8 cellular contexts compared by ENCODE assay signal in the genomic region with DNA sequence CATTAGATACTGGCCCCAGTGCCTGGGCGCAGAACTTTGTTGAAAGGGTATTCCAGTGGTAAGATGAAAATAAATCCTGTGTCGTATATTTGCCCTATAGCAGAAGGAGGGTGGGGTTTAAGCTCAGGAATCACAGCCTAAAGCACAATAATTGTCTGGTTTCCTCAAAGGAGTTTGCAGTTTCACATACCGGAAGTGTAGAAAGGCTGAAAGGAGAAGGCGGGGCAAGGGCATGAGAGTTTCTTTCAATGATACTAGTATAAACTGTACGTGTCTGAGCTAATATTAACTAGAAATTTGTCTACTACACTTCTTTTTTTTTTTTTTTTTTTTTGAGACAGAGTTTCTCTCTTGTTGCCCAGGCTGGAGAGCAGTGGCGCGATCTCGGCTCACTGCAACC. TPM values are rescaled to one million over a fixed set of nuclear protein-coding genes. Genes with fewer than 3 reads are reported as not detected.
DNase-seq lines count a peak whose midpoint lies in the region; ATAC-seq, FAIRE-seq and TF ChIP-seq lines count a peak whose summit lies in the region.
"Not testable (repeated sequence)": the region's sequence is repeated elsewhere in the genome, so short reads cannot be mapped to it uniquely, and the experiment has no call there.

No MANE protein-coding gene starts in this region.

- POLR2A ChIA-PET in CD4-positive, alpha-beta T cell (lab: Charles Lee), result not testable (repeated sequence)

- WGBS in small intestine, 3 donors, result 46 to 55% (median 54%) methylated on average over 8 of the region's 8 CpGs

- H3K4me3 ChIP-seq in small intestine (ENCODE audit: low read depth in 1 of 2, low read length in 2 of 2), result not testable (repeated sequence)

- intact Hi-C loops in CD4-positive, alpha-beta T cell (cut with DNase I, micrococcal nuclease), result loop anchor here in 1 of 2 experiments (1.0 kb wide), 1 partner anchor 29 kb away; a partner anchor contains a TSS
- intact Hi-C loops in activated T-helper 2 cell treated with anti-CD3 and anti-CD28 coated beads, Interferon-gamma antibody, Interleukin-2, Interleukin-4, amounts not matched to agents 10 μg/mL and 5 μg/mL and 100 μg/mL, durations not matched to agents 14 hours and 24 hours and 36 hours (cut with micrococcal nuclease); Right ventricle myocardium superior (cut with DNase I): not testable (repeated sequence)

- H3K36me3 ChIP-seq in small intestine (ENCODE audit: control insufficient read depth in 2 of 2, insufficient read depth in 2 of 2, low read length in 2 of 2), result not testable (repeated sequence)

- peaks cover 12% of the 10 kb centered on the region for H3K4me1 Mint-ChIP-seq in CD4-positive, alpha-beta T cell (ENCODE audit: low read depth)
- H3K4me1 Mint-ChIP-seq in activated T-helper 2 cell treated with anti-CD3 and anti-CD28 coated beads, Interferon-gamma antibody, Interleukin-2, Interleukin-4, amounts not matched to agents 10 μg/mL and 5 μg/mL and 100 μg/mL, durations not matched to agents 14 hours and 24 hours and 36 hours (ENCODE audit: low read depth), result peaks cover 50% of the 10 kb centered on the region

- CTCF ChIA-PET in CD4-positive, alpha-beta T cell (lab: Charles Lee), result not testable (repeated sequence)

- not testable (repeated sequence) for TF ChIP-seq CTCF in CD4-positive, alpha-beta T cell (IDR thresholded peaks at IDR 0.05)

- ATAC-seq in CD4-positive, alpha-beta T cell (ENCODE audit: poor library complexity), result peak; percentile 89
- ATAC-seq in GM19043 (IDR thresholded peaks at IDR 0.05; ENCODE audit: low read depth, unreplicated experiment), result peak; percentile 48
- peak; percentile 40 for ATAC-seq in HG02588 (IDR thresholded peaks at IDR 0.05; ENCODE audit: unreplicated experiment)
- ATAC-seq in HG03378 (IDR thresholded peaks at IDR 0.05; ENCODE audit: unreplicated experiment), result peak; percentile 50
- ATAC-seq in Right ventricle myocardium superior (ENCODE audit: poor library complexity), result peak; percentile 9

- H3K27ac ChIP-seq in CD4-positive, alpha-beta T cell (ENCODE audit: low read depth, low read length); small intestine (ENCODE audit: low read depth in 1 of 2, low read length in 1 of 2): not testable (repeated sequence)

- H3K4me1 ChIP-seq in small intestine (ENCODE audit: control insufficient read depth in 2 of 2, insufficient read depth in 1 of 2, low read depth in 1 of 2, low read length in 1 of 2), result not testable (repeated sequence)

- not testable (repeated sequence) for H3K9me3 Mint-ChIP-seq in CD4-positive, alpha-beta T cell; activated T-helper 2 cell treated with anti-CD3 and anti-CD28 coated beads, Interferon-gamma antibody, Interleukin-2, Interleukin-4, amounts not matched to agents 10 μg/mL and 5 μg/mL and 100 μg/mL, durations not matched to agents 14 hours and 24 hours and 36 hours

- not testable (repeated sequence) for H3K27me3 Mint-ChIP-seq in CD4-positive, alpha-beta T cell; activated T-helper 2 cell treated with anti-CD3 and anti-CD28 coated beads, Interferon-gamma antibody, Interleukin-2, Interleukin-4, amounts not matched to agents 10 μg/mL and 5 μg/mL and 100 μg/mL, durations not matched to agents 14 hours and 24 hours and 36 hours (ENCODE audit: low read depth)

- not testable (repeated sequence) for FAIRE-seq in small intestine (lab: Jason Lieb, UNC)

- peak in 2 of 10 experiments; percentile 6 to 15 for DNase-seq in CD4-positive, alpha-beta T cell
- DNase-seq in SIG-M5 treated with dmso at 0.1 percent for 504 hours (lab: John Stamatoyannopoulos, UW; ENCODE audit: unreplicated experiment), result peak; percentile 46
- not testable (repeated sequence) for DNase-seq in activated T-helper 2 cell treated with anti-CD3 and anti-CD28 coated beads, Interferon-gamma antibody, Interleukin-2, Interleukin-4, amounts not matched to agents 10 μg/mL and 5 μg/mL and 100 μg/mL, durations not matched to agents 14 hours and 24 hours and 36 hours (ENCODE audit: low spot score); Right ventricle myocardium superior
- DNase-seq in small intestine, result peak; percentile 45

- H3K4me3 Mint-ChIP-seq in CD4-positive, alpha-beta T cell, result peak overlapping the region; percentile 84
- H3K4me3 Mint-ChIP-seq in activated T-helper 2 cell treated with anti-CD3 and anti-CD28 coated beads, Interferon-gamma antibody, Interleukin-2, Interleukin-4, amounts not matched to agents 10 μg/mL and 5 μg/mL and 100 μg/mL, durations not matched to agents 14 hours and 24 hours and 36 hours (ENCODE audit: low read depth), result peak overlapping the region; percentile 40

- H3K36me3 Mint-ChIP-seq in CD4-positive, alpha-beta T cell (ENCODE audit: low read depth), result not testable (repeated sequence)
- peaks cover 55% of the 10 kb centered on the region for H3K36me3 Mint-ChIP-seq in activated T-helper 2 cell treated with anti-CD3 and anti-CD28 coated beads, Interferon-gamma antibody, Interleukin-2, Interleukin-4, amounts not matched to agents 10 μg/mL and 5 μg/mL and 100 μg/mL, durations not matched to agents 14 hours and 24 hours and 36 hours (ENCODE audit: low read depth)

- H3K27me3 ChIP-seq in CD4-positive, alpha-beta T cell (ENCODE audit: control insufficient read depth, insufficient read depth, low read length); small intestine (ENCODE audit: control insufficient read depth in 2 of 2, insufficient read depth in 2 of 2, low read length in 2 of 2): not testable (repeated sequence)

- H3K27ac Mint-ChIP-seq in CD4-positive, alpha-beta T cell, result peak overlapping the region; percentile 58
- peak overlapping the region; percentile 45 for H3K27ac Mint-ChIP-seq in activated T-helper 2 cell treated with anti-CD3 and anti-CD28 coated beads, Interferon-gamma antibody, Interleukin-2, Interleukin-4, amounts not matched to agents 10 μg/mL and 5 μg/mL and 100 μg/mL, durations not matched to agents 14 hours and 24 hours and 36 hours

- not testable (repeated sequence) for H3K9me3 ChIP-seq in CD4-positive, alpha-beta T cell (ENCODE audit: control insufficient read depth, low read length); small intestine (ENCODE audit: control insufficient read depth, low read depth)

RNA-seq across cellular contexts. Expression of a gene that starts 29.2 kb away (rescaled TPM):
- total RNA-seq in CD4-positive, alpha-beta T cell, result under 1 TPM; 0.75 to 0.80 TPM
- total RNA-seq in activated T-helper 2 cell treated with anti-CD3 and anti-CD28 coated beads, Interferon-gamma antibody, Interleukin-2, Interleukin-4, amounts not matched to agents 10 μg/mL and 5 μg/mL and 100 μg/mL, durations not matched to agents 14 hours and 24 hours and 36 hours, result 24.4 and 26.1 TPM in 2 replicates
- total RNA-seq in Right ventricle myocardium superior, result 6.7 TPM
- polyA plus RNA-seq in small intestine, result under 1 TPM in 2 of 3 donors, not detected in 1; under 0.01 to 0.98 TPM

Comparison
In these comparisons a context has a peak if more than half of its experiments do, and no peak if none do; other contexts are left out.
1. ATAC-seq: peak in every context shown above with its lines; median percentile 89 in CD4-positive, alpha-beta T cell; 50 in HG03378; 48 in GM19043; 40 in HG02588; 9 in Right ventricle myocardium superior.